ENCODE assay signal across 13 cellular contexts in the genomic region with DNA sequence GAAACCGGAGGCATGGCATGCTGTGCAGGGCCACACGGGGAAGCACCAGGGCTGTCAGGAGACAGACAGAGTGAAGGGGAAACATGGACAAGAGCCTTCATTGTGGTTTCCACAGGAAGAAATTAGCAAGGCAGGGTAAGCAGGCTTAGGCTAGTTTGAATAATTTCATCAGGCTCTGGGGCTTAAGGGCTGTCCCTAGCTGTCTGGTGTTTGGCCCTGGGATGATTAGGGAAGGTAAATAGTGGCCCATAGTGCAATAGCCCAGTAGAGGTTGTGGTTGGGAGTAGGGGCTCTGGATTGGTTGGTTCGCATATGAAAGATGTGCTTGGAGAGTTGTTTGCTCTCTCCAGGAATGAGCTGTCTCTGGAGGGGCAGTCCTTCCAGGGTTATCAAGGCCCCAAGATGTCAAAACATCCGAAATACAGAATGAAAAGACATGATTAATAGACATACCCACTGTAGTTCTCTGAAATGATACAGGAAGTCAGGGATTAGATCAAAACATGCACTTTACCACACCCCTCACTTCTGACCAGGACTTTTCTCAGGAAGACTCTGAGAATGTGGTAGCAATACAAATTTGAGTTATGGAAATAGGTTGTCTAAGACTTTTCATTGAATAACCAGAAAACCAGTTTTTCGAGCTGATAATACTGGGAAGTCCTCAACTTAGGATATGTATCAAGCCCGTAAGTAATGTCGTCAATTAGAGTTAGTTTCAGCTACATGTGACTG.
"Had no signal": no experiment of that assay in that cellular context is flagged by ENCODE, and none has a peak within 500 bp of the region (broad histone marks: within the 10 kb centered on the region; RNA-seq: fewer than 3 reads in every experiment).

No MANE protein-coding gene starts in this region.

- DNase-seq: activated CD4-positive, alpha-beta memory T cell treated with anti-CD3 and anti-CD28 coated beads for 36 hours; activated CD8-positive, alpha-beta memory T cell treated with anti-CD3 and anti-CD28 coated beads, Interleukin-2, amount 10 ng/mL, durations not matched to agents 7 days and 5 days; activated effector memory CD4-positive, alpha-beta T cell treated with Interleukin-2 at 50 U/mL for 16 hours; activated T-cell treated with anti-CD3 and anti-CD28 coated beads, Interleukin-2, amount 50 U/mL, for 24 hours; adrenal gland; caudate nucleus; kidney glomerular epithelial cell; left ventricle myocardium superior; mesenchymal stem cell; naive thymus-derived CD8-positive, alpha-beta T cell; stimulated activated CD4-positive, alpha-beta T cell treated with anti-CD3 and anti-CD28 coated beads, Interleukin-2, amount 100 ng/mL, for 24 hours; upper lobe of right lung had no signal

- ATAC-seq: activated CD8-positive, alpha-beta memory T cell treated with anti-CD3 and anti-CD28 coated beads, Interleukin-2, amount 10 ng/mL, durations not matched to agents 7 days and 5 days; left ventricle myocardium superior; naive thymus-derived CD8-positive, alpha-beta T cell; upper lobe of right lung had no signal

- H3K4me3 ChIP-seq: adrenal gland, thoracic aorta, upper lobe of right lung had no signal
